Comparison of ENCODE assay signal across 13 cellular contexts in genomic region chr5:35066260-35066795, GRCh38.
DNase-seq lines count a peak whose midpoint lies in the region; ATAC-seq and TF ChIP-seq lines count a peak whose summit lies in the region.
"Had no signal": no experiment of that assay in that cellular context is flagged by ENCODE, and none has a peak within 500 bp of the region (broad histone marks: within the 10 kb centered on the region; RNA-seq: fewer than 3 reads in every experiment).

No MANE protein-coding gene starts in this region.

- DNase-seq in NOMO-1 treated with dmso at 0.1 percent for 144 hours (lab: John Stamatoyannopoulos, UW; ENCODE audit: unreplicated experiment) = peak; percentile 85
- DNase-seq in amygdala (lab: John Stamatoyannopoulos, UW) = no peak
- DNase-seq in Ammon's horn (ENCODE audit: low spot score) = no peak
- no peak for DNase-seq in NCI-H510A treated with DMSO at 0.1 percent for 48 hours (lab: John Stamatoyannopoulos, UW)
- no peak for DNase-seq in kidney tubule cell (ENCODE audit: low spot score)
- DNase-seq: brain microvascular endothelial cell, DMS79, left ventricle myocardium superior, Right ventricle myocardium superior, trophoblast cell had no signal

- TF ChIP-seq POLR2A in GM18505 (IDR thresholded peaks at IDR 0.05; ENCODE audit: borderline replicate concordance, extremely low read depth, insufficient read depth, insufficient read length) = no peak

- ATAC-seq in GM18505 (IDR thresholded peaks at IDR 0.05; ENCODE audit: unreplicated experiment) (peak; percentile 89), GM21390 (IDR thresholded peaks at IDR 0.05; ENCODE audit: unreplicated experiment) (peak; percentile 77), HG03103 (IDR thresholded peaks at IDR 0.05; ENCODE audit: low read depth, unreplicated experiment) (peak; percentile 88)
- ATAC-seq: left ventricle myocardium superior had no signal
